In genomic region chr17:82300228-82300627, GRCh38 we compare ENCODE assay signal across 17 cellular contexts. TPM values are rescaled to one million over a fixed set of nuclear protein-coding genes. Genes with fewer than 3 reads are reported as not detected.
DNase-seq lines count a peak whose midpoint lies in the region; ATAC-seq lines count a peak whose summit lies in the region.
"Had no signal": no experiment of that assay in that cellular context is flagged by ENCODE, and none has a peak within 500 bp of the region (broad histone marks: within the 10 kb centered on the region; RNA-seq: fewer than 3 reads in every experiment).

No MANE protein-coding gene starts in this region.

- H3K27ac Mint-ChIP-seq in activated naive CD4-positive, alpha-beta T cell treated with anti-CD3 and anti-CD28 coated beads, Interleukin-2, amount 10 ng/mL, durations not matched to agents 7 days and 5 days, result peak overlapping the region; percentile 100
- peak overlapping the region; percentile 100 for H3K27ac Mint-ChIP-seq in T-helper 17 cell
- H3K27ac Mint-ChIP-seq in effector memory CD8-positive, alpha-beta T cell, result peak overlapping the region; percentile 100
- H3K27ac Mint-ChIP-seq in stimulated activated naive CD8-positive, alpha-beta T cell treated with anti-CD3 and anti-CD28 coated beads, Interleukin-15, Interleukin-2, amounts not matched to agents 100 ng/mL and 50 ng/mL, for 24 hours, result peak overlapping the region; percentile 100

- H3K9me3 Mint-ChIP-seq in activated naive CD4-positive, alpha-beta T cell treated with anti-CD3 and anti-CD28 coated beads, Interleukin-2, amount 10 ng/mL, durations not matched to agents 7 days and 5 days, result no peaks in the 10 kb centered on the region
- no peaks in the 10 kb centered on the region for H3K9me3 Mint-ChIP-seq in effector memory CD8-positive, alpha-beta T cell
- no peaks in the 10 kb centered on the region for H3K9me3 Mint-ChIP-seq in stimulated activated naive CD8-positive, alpha-beta T cell treated with anti-CD3 and anti-CD28 coated beads, Interleukin-15, Interleukin-2, amounts not matched to agents 100 ng/mL and 50 ng/mL, for 24 hours

- no peaks in the 10 kb centered on the region for H3K36me3 Mint-ChIP-seq in activated naive CD4-positive, alpha-beta T cell treated with anti-CD3 and anti-CD28 coated beads, Interleukin-2, amount 10 ng/mL, durations not matched to agents 7 days and 5 days
- H3K36me3 Mint-ChIP-seq in T-helper 17 cell (ENCODE audit: low read depth), result no peaks in the 10 kb centered on the region
- peaks cover 37% of the 10 kb centered on the region for H3K36me3 Mint-ChIP-seq in effector memory CD8-positive, alpha-beta T cell (ENCODE audit: insufficient read depth)
- H3K36me3 Mint-ChIP-seq in stimulated activated naive CD8-positive, alpha-beta T cell treated with anti-CD3 and anti-CD28 coated beads, Interleukin-15, Interleukin-2, amounts not matched to agents 100 ng/mL and 50 ng/mL, for 24 hours (ENCODE audit: low read depth), result no peaks in the 10 kb centered on the region

- ATAC-seq in T-helper 17 cell (no peak), GM18861 (IDR thresholded peaks at IDR 0.05; ENCODE audit: unreplicated experiment) (no peak)
- ATAC-seq in effector memory CD8-positive, alpha-beta T cell (replicated peaks), result no peak
- ATAC-seq: body of pancreas had no signal

- peak overlapping the region; percentile 92 for H3K4me3 Mint-ChIP-seq in activated naive CD4-positive, alpha-beta T cell treated with anti-CD3 and anti-CD28 coated beads, Interleukin-2, amount 10 ng/mL, durations not matched to agents 7 days and 5 days
- peak overlapping the region; percentile 83 for H3K4me3 Mint-ChIP-seq in T-helper 17 cell
- H3K4me3 Mint-ChIP-seq in effector memory CD8-positive, alpha-beta T cell, result peak overlapping the region; percentile 91 to 92
- peak overlapping the region; percentile 94 for H3K4me3 Mint-ChIP-seq in stimulated activated naive CD8-positive, alpha-beta T cell treated with anti-CD3 and anti-CD28 coated beads, Interleukin-15, Interleukin-2, amounts not matched to agents 100 ng/mL and 50 ng/mL, for 24 hours

- DNase-seq in activated naive CD4-positive, alpha-beta T cell treated with anti-CD3 and anti-CD28 coated beads, Interleukin-2, amount 10 ng/mL, durations not matched to agents 7 days and 5 days, result no peak
- no peak for DNase-seq in activated naive CD4-positive, alpha-beta T cell (lab: John Stamatoyannopoulos, UW)
- DNase-seq in T-helper 17 cell, result no peak
- no peak for DNase-seq in effector memory CD8-positive, alpha-beta T cell
- DNase-seq in NCI-H2081 treated with DMSO at 0.1 percent for 48 hours (lab: John Stamatoyannopoulos, UW), result no peak
- DNase-seq in GM03348 (ENCODE audit: low spot score), result no peak
- DNase-seq: cortex of kidney, NCI-H187 treated with DMSO at 0.1 percent for 48 hours had no signal

- peaks cover 3% of the 10 kb centered on the region for H3K27me3 Mint-ChIP-seq in activated naive CD4-positive, alpha-beta T cell treated with anti-CD3 and anti-CD28 coated beads, Interleukin-2, amount 10 ng/mL, durations not matched to agents 7 days and 5 days
- no peaks in the 10 kb centered on the region for H3K27me3 Mint-ChIP-seq in T-helper 17 cell
- no peaks in the 10 kb centered on the region for H3K27me3 Mint-ChIP-seq in effector memory CD8-positive, alpha-beta T cell
- H3K27me3 Mint-ChIP-seq in stimulated activated naive CD8-positive, alpha-beta T cell treated with anti-CD3 and anti-CD28 coated beads, Interleukin-15, Interleukin-2, amounts not matched to agents 100 ng/mL and 50 ng/mL, for 24 hours, result no peaks in the 10 kb centered on the region

- CTCF ChIA-PET in activated naive CD4-positive, alpha-beta T cell treated with anti-CD3 and anti-CD28 coated beads, Interleukin-2, amount 10 ng/mL, durations not matched to agents 7 days and 5 days (lab: Charles Lee), result interaction anchor here (0.6 to 8.0 kb wide), 13 partner anchors 10 to 316 kb away, joined by 3 to 58 read pairs (median 5); partner anchors contain the start of genes CD7 and SECTM1

- no peaks in the 10 kb centered on the region for H3K9me3 ChIP-seq in T-helper 17 cell (ENCODE audit: control insufficient read depth, low read length, poor library complexity, severe bottlenecking)
- H3K9me3 ChIP-seq: body of pancreas, HAP-1, suprapubic skin had no signal

- H3K4me1 Mint-ChIP-seq in activated naive CD4-positive, alpha-beta T cell treated with anti-CD3 and anti-CD28 coated beads, Interleukin-2, amount 10 ng/mL, durations not matched to agents 7 days and 5 days, result peaks cover 91% of the 10 kb centered on the region
- peaks cover 55% of the 10 kb centered on the region for H3K4me1 Mint-ChIP-seq in T-helper 17 cell
- peaks cover 57 to 66% of the 10 kb centered on the region in 2 donors for H3K4me1 Mint-ChIP-seq in effector memory CD8-positive, alpha-beta T cell (ENCODE audit: low read depth in 2 of 2)
- peaks cover 94% of the 10 kb centered on the region for H3K4me1 Mint-ChIP-seq in stimulated activated naive CD8-positive, alpha-beta T cell treated with anti-CD3 and anti-CD28 coated beads, Interleukin-15, Interleukin-2, amounts not matched to agents 100 ng/mL and 50 ng/mL, for 24 hours (ENCODE audit: low read depth)

RNA-seq across cellular contexts. Expression of gene CD7, which starts 17.2 kb away (rescaled TPM):
- 100 to 1,000 TPM; 119 to 122 TPM for total RNA-seq in T-helper 17 cell
- total RNA-seq: body of pancreas, glomerular endothelial cell, NCI-H460 had no signal

RNA-seq across cellular contexts. Expression of gene CSNK1D, which starts 26.7 kb away (rescaled TPM):
- total RNA-seq in T-helper 17 cell, result 100 to 1,000 TPM; 218 to 273 TPM

RNA-seq across cellular contexts. Expression of gene SECTM1, which starts 33.3 kb away (rescaled TPM):
- 1 to 10 TPM; 4.4 to 6.0 TPM for total RNA-seq in T-helper 17 cell

RNA-seq across cellular contexts. Expression of gene TEX19, which starts 58.8 kb away (rescaled TPM):
- total RNA-seq in T-helper 17 cell, result not detected
- total RNA-seq: body of pancreas, glomerular endothelial cell, lung, Right ventricle myocardium superior, suprapubic skin had no signal
